In genomic region chr5:57486206-57486605, GRCh38 we compare ENCODE assay signal across 2 cellular contexts.
TF ChIP-seq lines count a peak whose summit lies in the region.

No MANE protein-coding gene starts in this region.

TF ChIP-seq in HCT116, 20 proteins besides CTCF, POLR2A, EP300 and RAD21:
- TF ChIP-seq REST (IDR thresholded peaks at IDR 0.05; ENCODE audit: low read depth) = no peak
- no peak for TF ChIP-seq FOSL1 (IDR thresholded peaks at IDR 0.05; ENCODE audit: low read depth)
- TF ChIP-seq TCF7L2 (IDR thresholded peaks at IDR 0.05; ENCODE audit: borderline replicate concordance, extremely low read depth, insufficient read depth, insufficient read length) = no peak
- TF ChIP-seq ZNF274 (IDR thresholded peaks at IDR 0.05; ENCODE audit: low read depth, low read length) = no peak
- no peak for TF ChIP-seq SRF (IDR thresholded peaks at IDR 0.05; ENCODE audit: low read depth)
- no peak for TF ChIP-seq ATF3 (IDR thresholded peaks at IDR 0.05)
- no peak for TF ChIP-seq POLR2AphosphoS5 (IDR thresholded peaks at IDR 0.05; ENCODE audit: low read depth, low read length)
- no peak for TF ChIP-seq ELF1 (IDR thresholded peaks at IDR 0.05; ENCODE audit: borderline replicate concordance, low read depth)
- no peak for TF ChIP-seq EZH2phosphoT487 (IDR thresholded peaks at IDR 0.05; ENCODE audit: borderline replicate concordance)
- no peak for TF ChIP-seq EGR1 (IDR thresholded peaks at IDR 0.05; ENCODE audit: low read depth)
- no peak for TF ChIP-seq EZH2 (IDR thresholded peaks at IDR 0.05)
- TF ChIP-seq CBX3 (IDR thresholded peaks at IDR 0.05; ENCODE audit: low read depth) = no peak

TF ChIP-seq in endothelial cell of umbilical vein, 7 proteins besides CTCF, POLR2A, EP300 and RAD21:
- TF ChIP-seq, protein P1, sequence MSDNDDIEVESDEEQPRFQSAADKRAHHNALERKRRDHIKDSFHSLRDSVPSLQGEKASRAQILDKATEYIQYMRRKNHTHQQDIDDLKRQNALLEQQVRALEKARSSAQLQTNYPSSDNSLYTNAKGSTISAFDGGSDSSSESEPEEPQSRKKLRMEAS (IDR thresholded peaks at IDR 0.05; ENCODE audit: insufficient read depth, insufficient read length) = no peak
- TF ChIP-seq EZH2 (IDR thresholded peaks at IDR 0.05; ENCODE audit: borderline replicate concordance, low read depth, low read length, severe bottlenecking) (no peak), GATA2 (IDR thresholded peaks at IDR 0.05; ENCODE audit: insufficient read depth, insufficient read length, low read depth, low read length) (no peak), FOS (IDR thresholded peaks at IDR 0.05; ENCODE audit: borderline replicate concordance, insufficient read depth, low read length) (no peak), JUN (IDR thresholded peaks at IDR 0.05; ENCODE audit: borderline replicate concordance, insufficient read depth, insufficient read length, low read depth) (no peak), POLR2AphosphoS5 (IDR thresholded peaks at IDR 0.05; ENCODE audit: insufficient read depth, low read depth, low read length) (no peak), MYC (IDR thresholded peaks at IDR 0.05; ENCODE audit: low read depth, low read length) (no peak)
